ENCODE assay signal across 9 cellular contexts in genomic region chr4:139633661-139634060, GRCh38. TPM values are rescaled to one million over a fixed set of nuclear protein-coding genes. Genes with fewer than 3 reads are reported as not detected.
DNase-seq lines count a peak whose midpoint lies in the region; ATAC-seq, FAIRE-seq and TF ChIP-seq lines count a peak whose summit lies in the region.
"Had no signal": no experiment of that assay in that cellular context is flagged by ENCODE, and none has a peak within 500 bp of the region (broad histone marks: within the 10 kb centered on the region; RNA-seq: fewer than 3 reads in every experiment).

No MANE protein-coding gene starts in this region.

- H3K4me1 ChIP-seq in RWPE2 (ENCODE audit: insufficient read depth, poor library complexity, severe bottlenecking): peaks cover 10% of the 10 kb centered on the region
- no peaks in the 10 kb centered on the region for H3K4me1 ChIP-seq in cardiac muscle cell (ENCODE audit: low read depth)

- peak; percentile 69; the same call in 1 of the 3 replicates for ATAC-seq in RWPE2 (ENCODE audit: low read depth)
- ATAC-seq in GM21576 (IDR thresholded peaks at IDR 0.05; ENCODE audit: unreplicated experiment): no peak

- DNase-seq in H7 (peak; percentile 31), RWPE2 (ENCODE audit: low spot score) (no peak), cardiac muscle cell (ENCODE audit: low read depth in 1 of 2, low spot score in 1 of 2) (peak; percentile 34 to 57), retina (peak; percentile 49), NOMO-1 treated with DMSO at 0.1 percent for 48 hours (lab: John Stamatoyannopoulos, UW; ENCODE audit: unreplicated experiment) (no peak), H54 (ENCODE audit: insufficient read length, low spot score) (no peak), UCSD-AML1 (lab: John Stamatoyannopoulos, UW; ENCODE audit: unreplicated experiment) (no peak)
- DNase-seq: naive B cell had no signal

- peaks cover 15% of the 10 kb centered on the region for H3K27me3 ChIP-seq in H7 (ENCODE audit: control insufficient read depth, insufficient read depth, low read length)
- no peaks in the 10 kb centered on the region for H3K27me3 ChIP-seq in RWPE2 (ENCODE audit: insufficient read depth, poor library complexity, severe bottlenecking)
- H3K27me3 ChIP-seq in cardiac muscle cell: no peaks in the 10 kb centered on the region

- H3K9me3 ChIP-seq in RWPE2 (ENCODE audit: severe bottlenecking) (no peaks in the 10 kb centered on the region), cardiac muscle cell (ENCODE audit: low read depth) (no peaks in the 10 kb centered on the region)

- TF ChIP-seq POLR2A in H54 (IDR thresholded peaks at IDR 0.05; ENCODE audit: low read depth, low read length): no peak

- H3K36me3 ChIP-seq in H7 (replicated peaks; ENCODE audit: control insufficient read depth, insufficient read depth, low read length) (no peaks in the 10 kb centered on the region), RWPE2 (ENCODE audit: low read depth) (no peaks in the 10 kb centered on the region), cardiac muscle cell (no peaks in the 10 kb centered on the region)

- H3K27ac ChIP-seq in RWPE2 (ENCODE audit: poor library complexity, severe bottlenecking) (no peak overlapping the region), cardiac muscle cell (no peak overlapping the region)

- TF ChIP-seq CTCF in RWPE2 (IDR thresholded peaks at IDR 0.05; ENCODE audit: poor library complexity, severe bottlenecking) (peak; percentile 57), cardiac muscle cell (IDR thresholded peaks at IDR 0.05; ENCODE audit: low read depth, low read length) (peak; percentile 57)

- H3K4me3 ChIP-seq in H7 (ENCODE audit: insufficient read depth, low read depth, low read length): no peak overlapping the region
- no peak overlapping the region for H3K4me3 ChIP-seq in RWPE2 (ENCODE audit: severe bottlenecking)
- no peak overlapping the region for H3K4me3 ChIP-seq in cardiac muscle cell

- no peak for FAIRE-seq in H54 (lab: Jason Lieb, UNC)

RNA-seq across cellular contexts. Expression of gene MGST2, which starts 32.0 kb away (rescaled TPM):
- 17.0 and 31.8 TPM in 2 replicates for total RNA-seq in H7 (2014; rRNA removed; shearing (Covaris generic))
- 36.5 and 57.1 TPM in 2 replicates for total RNA-seq in cardiac muscle cell
- polyA plus RNA-seq in cardiac muscle cell: 66.9 and 90.8 TPM in 2 replicates

Comparison
In these comparisons a context has a peak if more than half of its experiments do, and no peak if none do; other contexts are left out.
1. DNase-seq: peak in H7 (single experiment), cardiac muscle cell (2 of 2) and retina (single experiment); none in RWPE2 (single experiment), NOMO-1 treated with DMSO at 0.1 percent for 48 hours (single experiment), H54 (single experiment) and UCSD-AML1 (single experiment).